Comparison of ENCODE assay signal across 19 cellular contexts in the genomic region with DNA sequence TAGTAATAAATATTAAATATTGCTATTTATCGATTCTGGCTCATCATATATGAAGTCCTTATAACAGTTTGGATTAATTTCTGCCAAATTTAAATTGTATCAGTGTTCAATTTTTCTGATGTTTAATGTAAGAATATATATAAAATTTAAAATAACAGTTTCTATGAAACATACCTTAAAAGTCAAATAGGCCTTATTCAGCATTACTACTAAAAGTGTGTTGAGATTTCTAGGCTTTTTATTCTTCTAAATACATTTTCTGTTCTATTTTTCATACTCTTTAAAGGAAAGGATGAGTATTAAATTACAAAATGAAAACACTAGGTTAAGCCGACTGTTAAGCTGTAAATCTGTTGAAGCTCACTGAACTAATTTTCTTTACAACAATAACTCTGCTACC. TPM values are rescaled to one million over a fixed set of nuclear protein-coding genes. Genes with fewer than 3 reads are reported as not detected.
DNase-seq lines count a peak whose midpoint lies in the region; ATAC-seq, FAIRE-seq and TF ChIP-seq lines count a peak whose summit lies in the region.
"Had no signal": no experiment of that assay in that cellular context is flagged by ENCODE, and none has a peak within 500 bp of the region (broad histone marks: within the 10 kb centered on the region; RNA-seq: fewer than 3 reads in every experiment).

No MANE protein-coding gene starts in this region.

- H3K27me3 ChIP-seq in Panc1 (ENCODE audit: control insufficient read depth, insufficient read depth, low read length) (no peaks in the 10 kb centered on the region), small intestine (ENCODE audit: control insufficient read depth in 2 of 2, insufficient read depth in 2 of 2, low read length in 2 of 2) (no peaks in the 10 kb centered on the region), adrenal gland (no peaks in the 10 kb centered on the region)

- FAIRE-seq in small intestine (lab: Jason Lieb, UNC) = peak; percentile 70
- FAIRE-seq: A549, D721Med, GM12892, GM18507 had no signal

- CTCF ChIA-PET in Panc1 (lab: Charles Lee) = no interaction called here

- H3K4me1 ChIP-seq in Panc1 (ENCODE audit: control insufficient read depth, insufficient read depth, low read length) (peaks cover 60% of the 10 kb centered on the region), small intestine (ENCODE audit: control insufficient read depth in 2 of 2, insufficient read depth in 1 of 2, low read depth in 1 of 2, low read length in 1 of 2) (no peaks in the 10 kb centered on the region), adrenal gland (replicated peaks in 1 of 2) (no peaks in the 10 kb centered on the region)
- H3K4me1 ChIP-seq: HAP-1 had no signal

- DNase-seq in NCI-H82 (lab: John Stamatoyannopoulos, UW) (peak; percentile 17), NCI-H82 treated with DMSO at 0.1 percent for 48 hours (lab: John Stamatoyannopoulos, UW; ENCODE audit: unreplicated experiment) (no peak), Panc1 (ENCODE audit: low read depth, low spot score) (no peak), epithelial cell of esophagus (ENCODE audit: low read depth) (no peak), small intestine (no peak), adrenal gland (no peak)
- no peak for DNase-seq in activated CD4-positive, alpha-beta T cell treated with anti-CD3 and anti-CD28 coated beads, Interleukin-2, amount 50 U/mL, for 4 hours
- DNase-seq: AML-193; Caco-2; CD4-positive, alpha-beta T cell; GDM1; GM23248 had no signal

- H3K27ac ChIP-seq in Panc1 (ENCODE audit: low read length) = peak overlapping the region; percentile 100; the same call in 1 of the 2 replicates
- no peak overlapping the region for H3K27ac ChIP-seq in small intestine (ENCODE audit: low read depth in 1 of 2, low read length in 1 of 2)
- H3K27ac ChIP-seq in adrenal gland = no peak overlapping the region
- H3K27ac ChIP-seq: 22Rv1, A549, C4-2B, GM23248 had no signal

- in situ Hi-C loops in Panc1 (cut with HindIII; ENCODE audit: low pct_unique_long_range_greater_than_20kb, low sequenced_read_pairs) = no loop called here

- POLR2A ChIA-PET in Panc1 (lab: Charles Lee) = no interaction called here

- H3K9me3 ChIP-seq in Panc1 (ENCODE audit: control insufficient read depth, insufficient read depth, low read depth, low read length) = peaks cover 3% of the 10 kb centered on the region; the same call in 1 of the 2 replicates
- H3K9me3 ChIP-seq in small intestine (ENCODE audit: control insufficient read depth, low read depth) = no peaks in the 10 kb centered on the region
- no peaks in the 10 kb centered on the region for H3K9me3 ChIP-seq in adrenal gland (replicated peaks in 1 of 3)
- H3K9me3 ChIP-seq: Caco-2, HAP-1 had no signal

- H3K36me3 ChIP-seq in Panc1 (ENCODE audit: control insufficient read depth, insufficient read depth, low read length) = peaks cover 50% of the 10 kb centered on the region
- peaks cover 0 to 16% of the 10 kb centered on the region in 2 donors for H3K36me3 ChIP-seq in small intestine (ENCODE audit: control insufficient read depth in 2 of 2, insufficient read depth in 2 of 2, low read length in 2 of 2)
- H3K36me3 ChIP-seq in adrenal gland (replicated peaks in 1 of 2) = no peaks in the 10 kb centered on the region
- H3K36me3 ChIP-seq: HAP-1 had no signal

- TF ChIP-seq CTCF in Panc1 (IDR thresholded peaks at IDR 0.05) = no peak
- no peak for TF ChIP-seq CTCF in epithelial cell of esophagus (IDR thresholded peaks at IDR 0.05; ENCODE audit: insufficient read depth, low read depth, low read length, missing control alignments)
- TF ChIP-seq CTCF in adrenal gland (IDR thresholded peaks at IDR 0.05) = no peak

- ATAC-seq in Panc1 = no peak
- ATAC-seq: A549 had no signal

- no peak for TF ChIP-seq POLR2A in adrenal gland (IDR thresholded peaks at IDR 0.05)

- H3K4me3 ChIP-seq in Panc1 (ENCODE audit: low read depth in 2 of 2, low read length in 2 of 2) = no peak overlapping the region
- peak overlapping the region; percentile 13 for H3K4me3 ChIP-seq in epithelial cell of esophagus (ENCODE audit: low read length)
- H3K4me3 ChIP-seq in small intestine (ENCODE audit: low read depth in 1 of 2, low read length in 2 of 2) = no peak overlapping the region
- no peak overlapping the region for H3K4me3 ChIP-seq in adrenal gland
- H3K4me3 ChIP-seq: A549, GM23248, HAP-1 had no signal

- 93 to 97% (median 95%) methylated on average over 2 of the region's 2 CpGs for WGBS in small intestine, 3 donors
- WGBS in adrenal gland, 4 donors = 92 to 98% (median 93%) methylated on average over 2 of the region's 2 CpGs

- BruUV-seq in Panc1 (replicated peaks; lab: Mats Ljungman, UMichigan) = no TSS peak

- intact Hi-C loops in Panc1 (cut with micrococcal nuclease; ENCODE audit: unreplicated experiment) = no loop called here
- intact Hi-C loops in adrenal gland (cut with DNase I) = no loop called here

RNA-seq across cellular contexts. Expression of gene PERP, which starts 13.6 kb away (rescaled TPM):
- total RNA-seq in Panc1 (2021; ENCODE audit: unreplicated experiment) (348 TPM), adrenal gland (10 to 100 TPM in 4 of 8 donors, 1 to 10 TPM in 4; 5.1 to 15.0 (median 9.7) TPM)
- 249 TPM for polyA plus RNA-seq in Panc1 (2012; ENCODE audit: insufficient read length)
- polyA plus RNA-seq in small intestine (10 to 100 TPM; 47.2 to 54.3 (median 52.6) TPM), adrenal gland (10 to 100 TPM in 1 of 3 donors, 1 to 10 TPM in 2; 4.8 to 11.9 (median 5.5) TPM)

Comparison
In these comparisons a context has a peak if more than half of its experiments do, and no peak if none do; other contexts are left out.
1. RNA of gene PERP, which starts 13.6 kb away (total RNA-seq): 348 TPM in Panc1 (single experiment); 5.1 to 15.0 TPM in adrenal gland; every median in the first group is over 10 times any median in the second.